Comparison of ENCODE assay signal across 26 cellular contexts in genomic region chr5:8413975-8414374, GRCh38.
"Had no signal": no experiment of that assay in that cellular context is flagged by ENCODE, and none has a peak within 500 bp of the region (broad histone marks: within the 10 kb centered on the region; RNA-seq: fewer than 3 reads in every experiment).

No MANE protein-coding gene starts in this region.

- DNase-seq: colonic mucosa; dermis blood vessel endothelial cell; effector memory CD4-positive, alpha-beta T cell; gastrocnemius medialis; head of caudate nucleus; left ventricle myocardium superior; lower lobe of right lung; mucosa of descending colon; naive B cell; pancreas; retina; right lobe of liver; small intestine; stimulated activated CD4-positive, alpha-beta T cell treated with anti-CD3 and anti-CD28 coated beads, Interleukin-15, amount 100 ng/mL, for 24 hours; stimulated activated CD4-positive, alpha-beta T cell treated with anti-CD3 and anti-CD28 coated beads, Interleukin-2, amount 100 ng/mL, for 48 hours; stimulated activated CD8-positive, alpha-beta memory T cell treated with anti-CD3 and anti-CD28 coated beads, Interleukin-4, amount 100 ng/mL, for 48 hours; stimulated activated naive CD4-positive, alpha-beta T cell; stimulated activated naive CD8-positive, alpha-beta T cell treated with anti-CD3 and anti-CD28 coated beads, Interleukin-15, amount 100 ng/mL, for 72 hours; thyroid gland; trophoblast cell had no signal

- H3K36me3 Mint-ChIP-seq: memory B cell, naive B cell had no signal

- FAIRE-seq: endothelial cell of umbilical vein, keratinocyte, pancreas, small intestine had no signal

- H3K4me3 Mint-ChIP-seq: memory B cell; naive B cell; natural killer cell treated with Interleukin-12 subunit alpha and Interleukin-12 subunit beta and Interleukin-15 and Interleukin-18, amount 100 ng/mL, for 72 hours; neural crest cell; stimulated activated naive CD8-positive, alpha-beta T cell treated with anti-CD3 and anti-CD28 coated beads, Interleukin-15, amount 100 ng/mL, for 72 hours had no signal

- H3K4me1 ChIP-seq: colonic mucosa, gastrocnemius medialis, lower lobe of right lung, pancreas, right lobe of liver, thyroid gland had no signal

- H3K27me3 Mint-ChIP-seq: natural killer cell treated with Interleukin-12 subunit alpha and Interleukin-12 subunit beta and Interleukin-15 and Interleukin-18, amount 100 ng/mL, for 72 hours had no signal

- H3K27ac ChIP-seq: colonic mucosa, gastrocnemius medialis, lower lobe of right lung, neutrophil, pancreas, right lobe of liver, thyroid gland had no signal

- H3K27me3 ChIP-seq: colonic mucosa, gastrocnemius medialis, neutrophil, pancreas, right lobe of liver, thyroid gland had no signal

- H3K9me3 ChIP-seq: colonic mucosa, gastrocnemius medialis, lower lobe of right lung, mucosa of descending colon, neutrophil, pancreas, right lobe of liver, thyroid gland had no signal

- H3K27ac Mint-ChIP-seq: memory B cell; naive B cell; natural killer cell treated with Interleukin-12 subunit alpha and Interleukin-12 subunit beta and Interleukin-15 and Interleukin-18, amount 100 ng/mL, for 72 hours; stimulated activated naive CD8-positive, alpha-beta T cell treated with anti-CD3 and anti-CD28 coated beads, Interleukin-15, amount 100 ng/mL, for 72 hours had no signal

- ATAC-seq: gastrocnemius medialis; left ventricle myocardium superior; lower lobe of right lung; mucosa of descending colon; natural killer cell treated with Interleukin-12 subunit alpha and Interleukin-12 subunit beta and Interleukin-15 and Interleukin-18, amount 100 ng/mL, for 72 hours; pancreas; right lobe of liver; stimulated activated naive CD8-positive, alpha-beta T cell treated with anti-CD3 and anti-CD28 coated beads, Interleukin-15, amount 100 ng/mL, for 72 hours had no signal

- H3K4me1 Mint-ChIP-seq: memory B cell; naive B cell; stimulated activated naive CD8-positive, alpha-beta T cell treated with anti-CD3 and anti-CD28 coated beads, Interleukin-15, amount 100 ng/mL, for 72 hours had no signal

- H3K4me3 ChIP-seq: colonic mucosa, gastrocnemius medialis, lower lobe of right lung, mucosa of descending colon, pancreas, right lobe of liver, thyroid gland had no signal

- H3K36me3 ChIP-seq: colonic mucosa, gastrocnemius medialis, lower lobe of right lung, neutrophil, pancreas, right lobe of liver, thyroid gland had no signal
